In genomic region chr19:48446579-48446978, GRCh38 we compare ENCODE assay signal across 9 cellular contexts. TPM values are rescaled to one million over a fixed set of nuclear protein-coding genes. Genes with fewer than 3 reads are reported as not detected.
DNase-seq lines count a peak whose midpoint lies in the region; ATAC-seq and TF ChIP-seq lines count a peak whose summit lies in the region.
"Had no signal": no experiment of that assay in that cellular context is flagged by ENCODE, and none has a peak within 500 bp of the region (broad histone marks: within the 10 kb centered on the region; RNA-seq: fewer than 3 reads in every experiment).

No MANE protein-coding gene starts in this region.

- WGBS in ectodermal cell, 2 experiments: 87 to 88% methylated on average over 5 to 7 of the region's 7 CpGs

- H4K20me1 ChIP-seq in BLaER1 (peaks cover 14% of the 10 kb centered on the region), MM.1S (ENCODE audit: insufficient read depth, low read length) (no peaks in the 10 kb centered on the region)

- H3K4me2 ChIP-seq in BLaER1: peak overlapping the region; percentile 90
- H3K4me2 ChIP-seq in MM.1S (ENCODE audit: low read depth, low read length): peak overlapping the region; percentile 78

- H3K36me3 ChIP-seq in BLaER1 (peaks cover 47% of the 10 kb centered on the region), MM.1S (replicated peaks; ENCODE audit: insufficient read depth, low read length) (0 out of 2 replicates have a peak, but pooled peaks cover 5% of the 10 kb centered on the region), ectodermal cell (ENCODE audit: control insufficient read depth, insufficient read depth, low read length) (peaks cover 36% of the 10 kb centered on the region)

- no peak for TF ChIP-seq CTCF in MM.1S (IDR thresholded peaks at IDR 0.05; ENCODE audit: low read length)
- no peak for TF ChIP-seq CTCF in nephron progenitor cell (IDR thresholded peaks at IDR 0.05)

- H3F3A ChIP-seq in MM.1S (ENCODE audit: insufficient read depth, low read length): peaks cover 19% of the 10 kb centered on the region

- H3K27ac Mint-ChIP-seq in nephron progenitor cell: peak overlapping the region; percentile 39

- peaks cover 46% of the 10 kb centered on the region for H3K79me2 ChIP-seq in MM.1S (ENCODE audit: low read length)

- DNase-seq in MM.1S: no peak
- DNase-seq in nephron progenitor cell: no peak
- DNase-seq in kidney glomerular epithelial cell (lab: John Stamatoyannopoulos, UW): no peak
- DNase-seq in NCI-H345 (lab: John Stamatoyannopoulos, UW): no peak
- DNase-seq in activated CD4-positive, alpha-beta T cell treated with anti-CD3 and anti-CD28 coated beads for 4 hours: no peak
- DNase-seq: NCI-H2029 treated with DMSO at 0.1 percent for 48 hours had no signal

- peaks cover 5% of the 10 kb centered on the region; the same call in 1 of the 2 replicates for H3K9me3 ChIP-seq in BLaER1
- H3K9me3 ChIP-seq in MM.1S (replicated peaks; ENCODE audit: insufficient read depth, low read length): no peaks in the 10 kb centered on the region
- H3K9me3 ChIP-seq in ectodermal cell (ENCODE audit: control insufficient read depth, low read length): no peaks in the 10 kb centered on the region

- H3K9ac ChIP-seq in BLaER1 (peak overlapping the region; percentile 93), MM.1S (ENCODE audit: low read length) (peak overlapping the region; percentile 97)

- peak overlapping the region; percentile 88 for H3K4me3 Mint-ChIP-seq in nephron progenitor cell

- peaks cover 35% of the 10 kb centered on the region for H3K4me1 Mint-ChIP-seq in nephron progenitor cell

- H3K9me3 Mint-ChIP-seq in nephron progenitor cell: peaks cover 4% of the 10 kb centered on the region

- peak overlapping the region; percentile 92 for H3K27ac ChIP-seq in BLaER1
- peak overlapping the region; percentile 79; the same call in 1 of the 2 replicates for H3K27ac ChIP-seq in MM.1S (ENCODE audit: low read length)
- peak overlapping the region; percentile 50 for H3K27ac ChIP-seq in ectodermal cell (ENCODE audit: insufficient read depth, low read depth, low read length, poor library complexity, severe bottlenecking)

- H3K4me3 ChIP-seq in BLaER1 (peak overlapping the region; percentile 87), MM.1S (ENCODE audit: low read length) (peak overlapping the region; percentile 95), ectodermal cell (ENCODE audit: insufficient read depth, low read depth, low read length) (peak overlapping the region; percentile 99)

- peaks cover 34% of the 10 kb centered on the region for H3K4me1 ChIP-seq in BLaER1
- H3K4me1 ChIP-seq in MM.1S (ENCODE audit: low read length): peaks cover 22% of the 10 kb centered on the region
- H3K4me1 ChIP-seq in ectodermal cell (ENCODE audit: control insufficient read depth, insufficient read depth, low read length): peaks cover 15% of the 10 kb centered on the region

- H3K27me3 ChIP-seq in BLaER1: peaks cover 35% of the 10 kb centered on the region
- no peaks in the 10 kb centered on the region for H3K27me3 ChIP-seq in MM.1S (replicated peaks; ENCODE audit: insufficient read depth, low read length)
- H3K27me3 ChIP-seq in ectodermal cell (ENCODE audit: control insufficient read depth, insufficient read depth, low read length, poor library complexity, severe bottlenecking): peaks cover 32% of the 10 kb centered on the region

- H3K27me3 Mint-ChIP-seq in nephron progenitor cell (ENCODE audit: low read depth, poor library complexity): no peaks in the 10 kb centered on the region

- H3K9me2 ChIP-seq in MM.1S (replicated peaks; ENCODE audit: insufficient read depth, low read length): no peaks in the 10 kb centered on the region

- H3K36me3 Mint-ChIP-seq in nephron progenitor cell (ENCODE audit: low read depth): peaks cover 40% of the 10 kb centered on the region

- no peak overlapping the region; the same call in 1 of the 2 replicates for H2AFZ ChIP-seq in MM.1S (ENCODE audit: low read length)

- no peak for ATAC-seq in GM21786 (IDR thresholded peaks at IDR 0.05; ENCODE audit: unreplicated experiment)

RNA-seq across cellular contexts. Expression of gene GRWD1, which starts 0.8 kb away (rescaled TPM):
- 36.5 TPM for polyA plus RNA-seq in ectodermal cell (2013, experiment 1 of 4)
- 38.5 TPM for polyA plus RNA-seq in ectodermal cell (2013, experiment 2 of 4)
- polyA plus RNA-seq in ectodermal cell (2013, experiment 3 of 4): 17.1 TPM
- 20.9 TPM for polyA plus RNA-seq in ectodermal cell (2013, experiment 4 of 4)

RNA-seq across cellular contexts. Expression of gene KCNJ14, which starts 8.8 kb away (rescaled TPM):
- 0.59 TPM for polyA plus RNA-seq in ectodermal cell (2013, experiment 1 of 4)
- 0.87 TPM for polyA plus RNA-seq in ectodermal cell (2013, experiment 2 of 4)
- 0.27 TPM for polyA plus RNA-seq in ectodermal cell (2013, experiment 3 of 4)
- 0.61 TPM for polyA plus RNA-seq in ectodermal cell (2013, experiment 4 of 4)

RNA-seq across cellular contexts. Expression of gene CYTH2, which starts 22.6 kb away (rescaled TPM):
- polyA plus RNA-seq in ectodermal cell (2013, experiment 1 of 4): 135 TPM
- polyA plus RNA-seq in ectodermal cell (2013, experiment 2 of 4): 126 TPM
- polyA plus RNA-seq in ectodermal cell (2013, experiment 3 of 4): 104 TPM
- 116 TPM for polyA plus RNA-seq in ectodermal cell (2013, experiment 4 of 4)

RNA-seq across cellular contexts. Expression of gene GRIN2D, which starts 53.1 kb away (rescaled TPM):
- 0.39 TPM for polyA plus RNA-seq in ectodermal cell (2013, experiment 1 of 4)
- 0.52 TPM for polyA plus RNA-seq in ectodermal cell (2013, experiment 2 of 4)
- polyA plus RNA-seq in ectodermal cell (2013, experiment 3 of 4): 0.96 TPM
- polyA plus RNA-seq in ectodermal cell (2013, experiment 4 of 4): 0.85 TPM

RNA-seq across cellular contexts. Expression of gene KDELR1, which starts 55.2 kb away (rescaled TPM):
- 298 TPM for polyA plus RNA-seq in ectodermal cell (2013, experiment 1 of 4)
- polyA plus RNA-seq in ectodermal cell (2013, experiment 2 of 4): 301 TPM
- polyA plus RNA-seq in ectodermal cell (2013, experiment 3 of 4): 217 TPM
- polyA plus RNA-seq in ectodermal cell (2013, experiment 4 of 4): 240 TPM
